ENCODE assay signal across 1 cellular context in the genomic region with DNA sequence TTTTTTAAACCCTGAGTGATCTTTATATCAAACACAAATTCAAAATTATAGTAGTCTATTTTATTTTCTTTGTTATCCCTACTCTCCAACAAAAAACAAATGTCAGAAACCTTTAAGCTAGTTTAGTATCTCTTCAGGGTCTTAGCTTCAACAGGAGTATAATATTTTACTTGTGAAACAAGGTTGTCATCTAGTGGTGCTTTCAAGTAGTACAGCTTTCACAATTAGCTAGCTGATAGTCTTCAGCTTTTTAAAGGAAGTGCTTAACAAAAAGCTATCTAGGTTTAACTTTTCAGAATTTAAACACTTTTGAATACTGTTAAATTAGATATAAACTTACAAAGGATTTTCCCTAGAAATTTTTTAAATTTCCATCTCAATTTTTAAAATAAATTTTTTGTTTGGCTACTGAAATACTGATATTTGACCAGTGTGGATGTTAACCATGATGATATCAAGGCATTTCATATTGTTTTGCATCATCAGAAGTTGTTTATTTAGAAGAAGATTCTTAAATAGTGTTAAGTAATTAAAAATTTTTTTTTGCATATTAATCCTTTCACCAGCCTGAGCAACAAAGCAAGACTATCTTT.
TF ChIP-seq lines count a peak whose summit lies in the region.

No MANE protein-coding gene starts in this region.

TF ChIP-seq in WTC11, 78 proteins besides CTCF, POLR2A, EP300 and RAD21 (continued from another document):
- TF ChIP-seq MLX (CRISPR knock-in tag; IDR thresholded peaks at IDR 0.05) (no peak), SP1 (CRISPR knock-in tag; conservative IDR thresholded peaks at IDR 0.05) (no peak), CREB1 (CRISPR knock-in tag; IDR thresholded peaks at IDR 0.05) (no peak), SMAD4 (CRISPR knock-in tag; IDR thresholded peaks at IDR 0.05) (no peak), PRRX2 (CRISPR knock-in tag; IDR thresholded peaks at IDR 0.05) (no peak), TP53 (CRISPR knock-in tag; IDR thresholded peaks at IDR 0.05) (no peak), NFATC4 (CRISPR knock-in tag; IDR thresholded peaks at IDR 0.05) (no peak), JUN (CRISPR knock-in tag; IDR thresholded peaks at IDR 0.05) (no peak)
- TF ChIP-seq, protein P1, sequence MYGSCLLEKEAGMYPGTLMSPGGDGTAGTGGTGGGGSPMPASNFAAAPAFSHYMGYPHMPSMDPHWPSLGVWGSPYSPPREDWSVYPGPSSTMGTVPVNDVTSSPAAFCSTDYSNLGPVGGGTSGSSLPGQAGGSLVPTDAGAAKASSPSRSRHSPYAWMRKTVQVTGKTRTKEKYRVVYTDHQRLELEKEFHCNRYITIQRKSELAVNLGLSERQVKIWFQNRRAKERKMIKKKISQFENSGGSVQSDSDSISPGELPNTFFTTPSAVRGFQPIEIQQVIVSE (CRISPR knock-in tag; IDR thresholded peaks at IDR 0.05; ENCODE audit: borderline replicate concordance) = no peak
TF ChIP-seq in WTC11: peak in this region for 0.
